ENCODE assay signal across 9 cellular contexts in the genomic region with DNA sequence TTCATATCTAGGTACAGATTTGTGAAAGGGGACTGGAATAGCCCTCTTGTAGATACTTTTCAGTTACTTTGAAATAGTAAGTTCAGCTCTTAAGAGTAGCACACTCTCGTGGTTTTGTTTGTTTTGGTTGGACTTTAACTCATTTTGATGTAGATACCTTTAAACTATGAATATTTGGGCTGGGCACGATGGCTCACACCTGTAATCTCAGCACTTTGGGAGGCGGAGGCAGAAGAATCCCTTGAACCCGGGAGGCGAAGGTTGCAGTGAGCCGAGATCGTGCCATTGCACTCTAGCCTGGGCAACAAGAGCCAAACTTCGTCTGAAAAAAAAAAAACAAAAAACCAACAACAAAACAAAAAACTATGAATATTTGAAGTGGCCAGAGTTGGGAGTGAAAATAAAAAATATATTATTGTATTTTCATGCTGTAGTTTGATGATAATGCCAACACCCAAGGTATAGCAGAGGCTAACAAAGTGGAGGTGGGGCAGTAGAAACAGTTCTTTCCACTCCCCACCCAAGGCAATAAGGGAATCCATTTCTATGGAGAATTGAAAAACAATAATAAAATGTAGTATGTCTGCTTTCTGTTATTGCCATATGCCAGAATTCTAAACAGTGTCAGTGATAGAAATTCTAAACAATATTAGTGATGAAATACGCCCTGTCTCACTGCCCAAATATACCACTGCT. TPM values are rescaled to one million over a fixed set of nuclear protein-coding genes. Genes with fewer than 3 reads are reported as not detected.
DNase-seq lines count a peak whose midpoint lies in the region; TF ChIP-seq lines count a peak whose summit lies in the region.
"Had no signal": no experiment of that assay in that cellular context is flagged by ENCODE, and none has a peak within 500 bp of the region (broad histone marks: within the 10 kb centered on the region; RNA-seq: fewer than 3 reads in every experiment).

No MANE protein-coding gene starts in this region.

- intact Hi-C loops in thyroid gland (cut with DNase I): no loop called here

- H3K4me2 ChIP-seq in fibroblast of lung (ENCODE audit: extremely low read depth, insufficient read depth, low read length): peak overlapping the region; percentile 99

- H3K9me3 ChIP-seq in ES-I3 (ENCODE audit: control insufficient read depth, insufficient read depth, low read length) (no peaks in the 10 kb centered on the region), Peyer's patch (no peaks in the 10 kb centered on the region), fibroblast of lung (ENCODE audit: control insufficient read depth, insufficient read depth, low read depth, low read length) (no peaks in the 10 kb centered on the region), thyroid gland (no peaks in the 10 kb centered on the region)

- peaks cover 2% of the 10 kb centered on the region for H4K20me1 ChIP-seq in fibroblast of lung (ENCODE audit: control insufficient read depth, extremely low read depth, insufficient read depth, low read length)

- H3K27ac ChIP-seq in Peyer's patch (peak overlapping the region in 3 of 4 donors; percentile 92 to 99 (median 97)), fibroblast of lung (ENCODE audit: insufficient read depth, low read length) (peak overlapping the region; percentile 95), thyroid gland (peak overlapping the region in 1 of 3 donors; percentile 97)

- peaks cover 46% of the 10 kb centered on the region for H3K79me2 ChIP-seq in fibroblast of lung (ENCODE audit: control insufficient read depth, insufficient read depth, low read length)

- peaks cover 4% of the 10 kb centered on the region; the same call in 1 of the 2 replicates for H3K4me1 ChIP-seq in ES-I3 (ENCODE audit: insufficient read depth, low read length)
- H3K4me1 ChIP-seq in Peyer's patch: peaks cover 0 to 22% (median 3%) of the 10 kb centered on the region in 4 donors
- H3K4me1 ChIP-seq in fibroblast of lung (ENCODE audit: control insufficient read depth, extremely low read depth, insufficient read depth, low read length): peaks cover 7% of the 10 kb centered on the region
- peaks cover 17 to 21% of the 10 kb centered on the region in 2 donors for H3K4me1 ChIP-seq in thyroid gland

- DNase-seq in Peyer's patch: peak in 1 of 3 donors; percentile 57
- no peak for DNase-seq in fibroblast of lung (ENCODE audit: low read depth in 2 of 2)
- peak; percentile 25 for DNase-seq in renal cortical epithelial cell (ENCODE audit: low read depth)
- DNase-seq in GM20000 (ENCODE audit: low spot score): no peak
- no peak for DNase-seq in thyroid gland
- DNase-seq in glomerular visceral epithelial cell (ENCODE audit: extremely low spot score): no peak
- no peak for DNase-seq in activated CD4-positive, alpha-beta T cell treated with anti-CD3 and anti-CD28 coated beads for 48 hours
- DNase-seq: NCI-H524 treated with DMSO at 0.1 percent for 48 hours had no signal

- TF ChIP-seq CTCF in Peyer's patch (IDR thresholded peaks at IDR 0.05) (no peak), fibroblast of lung (conservative IDR thresholded peaks at IDR 0.05 in 1 of 2, IDR thresholded peaks at IDR 0.05 in 1 of 2; ENCODE audit: low read depth in 1 of 2, low read length in 2 of 2) (no peak), GM20000 (IDR thresholded peaks at IDR 0.05; ENCODE audit: extremely low read depth, missing control alignments) (no peak), thyroid gland (IDR thresholded peaks at IDR 0.05) (no peak)

- H3K9ac ChIP-seq in ES-I3 (ENCODE audit: low read depth, low read length) (peak overlapping the region; percentile 94), fibroblast of lung (ENCODE audit: insufficient read depth, low read length) (peak overlapping the region; percentile 31)

- H3K4me3 ChIP-seq in Peyer's patch (peak overlapping the region in 3 of 4 donors; percentile 2 to 95 (median 78)), fibroblast of lung (replicated peaks in 1 of 4; ENCODE audit: control extremely low read depth in 1 of 4, insufficient read depth in 1 of 4, low read depth in 3 of 4, low read length in 4 of 4) (peak overlapping the region; percentile 91 to 98 (median 94)), thyroid gland (replicated peaks in 1 of 3) (peak overlapping the region in 1 of 3 donors; percentile 96)

- H3K27me3 ChIP-seq in Peyer's patch: no peaks in the 10 kb centered on the region
- no peaks in the 10 kb centered on the region for H3K27me3 ChIP-seq in fibroblast of lung (ENCODE audit: control insufficient read depth, insufficient read depth, low read length)
- no peaks in the 10 kb centered on the region for H3K27me3 ChIP-seq in thyroid gland

- H2AFZ ChIP-seq in fibroblast of lung (ENCODE audit: low read length): no peak overlapping the region

- H3K36me3 ChIP-seq in ES-I3 (ENCODE audit: insufficient read depth, low read length): no peaks in the 10 kb centered on the region; the same call in 1 of the 2 replicates
- peaks cover 0 to 6% (median 0%) of the 10 kb centered on the region in 3 donors for H3K36me3 ChIP-seq in Peyer's patch
- H3K36me3 ChIP-seq in fibroblast of lung (ENCODE audit: control insufficient read depth, insufficient read depth, low read length): no peaks in the 10 kb centered on the region
- no peaks in the 10 kb centered on the region for H3K36me3 ChIP-seq in thyroid gland

- WGBS in thyroid gland, 2 donors: 49 to 55% methylated on average over 9 of the region's 9 CpGs

- no peak for TF ChIP-seq POLR2A in Peyer's patch (IDR thresholded peaks at IDR 0.05)
- no peak for TF ChIP-seq POLR2A in thyroid gland (IDR thresholded peaks at IDR 0.05)

RNA-seq across cellular contexts. Expression of a gene that starts 1.7 kb away (rescaled TPM):
- total RNA-seq in Peyer's patch (10 to 100 TPM; 22.3 to 49.9 (median 47.1) TPM), fibroblast of lung (7.2 and 8.1 TPM in 2 replicates), renal cortical epithelial cell (4.0 and 20.5 TPM in 2 replicates), thyroid gland (10 to 100 TPM; 19.5 to 34.2 (median 21.5) TPM)
- polyA plus RNA-seq in fibroblast of lung: 10.8 and 14.1 TPM in 2 replicates
- 15.5 and 20.3 TPM in 2 replicates for polyA plus RNA-seq in fibroblast of lung (2012)
- 2.9 and 4.1 TPM in 2 replicates for polyA minus RNA-seq in fibroblast of lung (ENCODE audit: low replicate concordance)
